ENCODE assay signal across 1 cellular context in genomic region chr2:30115141-30115980, GRCh38.
TF ChIP-seq lines count a peak whose summit lies in the region.

No MANE protein-coding gene starts in this region.

TF ChIP-seq in HepG2, 621 proteins besides CTCF, POLR2A, EP300 and RAD21 (continued from another document):
- TF ChIP-seq, protein P1, sequence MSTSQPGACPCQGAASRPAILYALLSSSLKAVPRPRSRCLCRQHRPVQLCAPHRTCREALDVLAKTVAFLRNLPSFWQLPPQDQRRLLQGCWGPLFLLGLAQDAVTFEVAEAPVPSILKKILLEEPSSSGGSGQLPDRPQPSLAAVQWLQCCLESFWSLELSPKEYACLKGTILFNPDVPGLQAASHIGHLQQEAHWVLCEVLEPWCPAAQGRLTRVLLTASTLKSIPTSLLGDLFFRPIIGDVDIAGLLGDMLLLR (CRISPR knock-in tag; IDR thresholded peaks at IDR 0.05), result no peak
- TF ChIP-seq MTA3 (CRISPR knock-in tag; IDR thresholded peaks at IDR 0.05), result no peak
- TF ChIP-seq MEIS1 (CRISPR knock-in tag; IDR thresholded peaks at IDR 0.05; ENCODE audit: borderline replicate concordance), result no peak
- no peak for TF ChIP-seq AKNA (CRISPR knock-in tag; IDR thresholded peaks at IDR 0.05; ENCODE audit: borderline replicate concordance)
- no peak for TF ChIP-seq ATM (IDR thresholded peaks at IDR 0.05; ENCODE audit: borderline replicate concordance)
- TF ChIP-seq, protein P2, sequence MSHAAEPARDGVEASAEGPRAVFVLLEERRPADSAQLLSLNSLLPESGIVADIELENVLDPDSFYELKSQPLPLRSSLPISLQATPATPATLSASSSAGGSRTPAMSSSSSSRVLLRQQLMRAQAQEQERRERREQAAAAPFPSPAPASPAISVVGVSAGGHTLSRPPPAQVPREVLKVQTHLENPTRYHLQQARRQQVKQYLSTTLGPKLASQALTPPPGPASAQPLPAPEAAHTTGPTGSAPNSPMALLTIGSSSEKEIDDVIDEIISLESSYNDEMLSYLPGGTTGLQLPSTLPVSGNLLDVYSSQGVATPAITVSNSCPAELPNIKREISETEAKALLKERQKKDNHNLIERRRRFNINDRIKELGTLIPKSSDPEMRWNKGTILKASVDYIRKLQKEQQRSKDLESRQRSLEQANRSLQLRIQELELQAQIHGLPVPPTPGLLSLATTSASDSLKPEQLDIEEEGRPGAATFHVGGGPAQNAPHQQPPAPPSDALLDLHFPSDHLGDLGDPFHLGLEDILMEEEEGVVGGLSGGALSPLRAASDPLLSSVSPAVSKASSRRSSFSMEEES (CRISPR knock-in tag; IDR thresholded peaks at IDR 0.05), result no peak
- peak; percentile 30 for TF ChIP-seq YY1 (IDR thresholded peaks at IDR 0.05; ENCODE audit: insufficient read depth, insufficient replicate concordance, low read depth, low read length)
- TF ChIP-seq, protein P3, sequence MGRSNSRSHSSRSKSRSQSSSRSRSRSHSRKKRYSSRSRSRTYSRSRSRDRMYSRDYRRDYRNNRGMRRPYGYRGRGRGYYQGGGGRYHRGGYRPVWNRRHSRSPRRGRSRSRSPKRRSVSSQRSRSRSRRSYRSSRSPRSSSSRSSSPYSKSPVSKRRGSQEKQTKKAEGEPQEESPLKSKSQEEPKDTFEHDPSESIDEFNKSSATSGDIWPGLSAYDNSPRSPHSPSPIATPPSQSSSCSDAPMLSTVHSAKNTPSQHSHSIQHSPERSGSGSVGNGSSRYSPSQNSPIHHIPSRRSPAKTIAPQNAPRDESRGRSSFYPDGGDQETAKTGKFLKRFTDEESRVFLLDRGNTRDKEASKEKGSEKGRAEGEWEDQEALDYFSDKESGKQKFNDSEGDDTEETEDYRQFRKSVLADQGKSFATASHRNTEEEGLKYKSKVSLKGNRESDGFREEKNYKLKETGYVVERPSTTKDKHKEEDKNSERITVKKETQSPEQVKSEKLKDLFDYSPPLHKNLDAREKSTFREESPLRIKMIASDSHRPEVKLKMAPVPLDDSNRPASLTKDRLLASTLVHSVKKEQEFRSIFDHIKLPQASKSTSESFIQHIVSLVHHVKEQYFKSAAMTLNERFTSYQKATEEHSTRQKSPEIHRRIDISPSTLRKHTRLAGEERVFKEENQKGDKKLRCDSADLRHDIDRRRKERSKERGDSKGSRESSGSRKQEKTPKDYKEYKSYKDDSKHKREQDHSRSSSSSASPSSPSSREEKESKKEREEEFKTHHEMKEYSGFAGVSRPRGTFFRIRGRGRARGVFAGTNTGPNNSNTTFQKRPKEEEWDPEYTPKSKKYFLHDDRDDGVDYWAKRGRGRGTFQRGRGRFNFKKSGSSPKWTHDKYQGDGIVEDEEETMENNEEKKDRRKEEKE (IDR thresholded peaks at IDR 0.05), result no peak
- TF ChIP-seq DNMT1 (CRISPR knock-in tag; IDR thresholded peaks at IDR 0.05), result no peak
- TF ChIP-seq SMC3 (IDR thresholded peaks at IDR 0.05; ENCODE audit: low read length), result peak; percentile 96
- TF ChIP-seq ZNF547 (CRISPR knock-in tag; IDR thresholded peaks at IDR 0.05), result no peak
- TF ChIP-seq FOXK2 (IDR thresholded peaks at IDR 0.05), result no peak
- peak; percentile 21 for TF ChIP-seq TEAD3 (CRISPR knock-in tag; optimal IDR thresholded peaks at IDR 0.05; ENCODE audit: borderline replicate concordance)
- TF ChIP-seq NKX3-1 (CRISPR knock-in tag; IDR thresholded peaks at IDR 0.05), result no peak
- TF ChIP-seq AFF4 (CRISPR knock-in tag; IDR thresholded peaks at IDR 0.05), result no peak
- no peak; the same call in 1 of the 2 replicates for TF ChIP-seq ARID4A (CRISPR knock-in tag; IDR thresholded peaks at IDR 0.05; ENCODE audit: borderline replicate concordance)
TF ChIP-seq in HepG2: peak in this region for 27.
